ENCODE assay signal across 8 cellular contexts in the genomic region with DNA sequence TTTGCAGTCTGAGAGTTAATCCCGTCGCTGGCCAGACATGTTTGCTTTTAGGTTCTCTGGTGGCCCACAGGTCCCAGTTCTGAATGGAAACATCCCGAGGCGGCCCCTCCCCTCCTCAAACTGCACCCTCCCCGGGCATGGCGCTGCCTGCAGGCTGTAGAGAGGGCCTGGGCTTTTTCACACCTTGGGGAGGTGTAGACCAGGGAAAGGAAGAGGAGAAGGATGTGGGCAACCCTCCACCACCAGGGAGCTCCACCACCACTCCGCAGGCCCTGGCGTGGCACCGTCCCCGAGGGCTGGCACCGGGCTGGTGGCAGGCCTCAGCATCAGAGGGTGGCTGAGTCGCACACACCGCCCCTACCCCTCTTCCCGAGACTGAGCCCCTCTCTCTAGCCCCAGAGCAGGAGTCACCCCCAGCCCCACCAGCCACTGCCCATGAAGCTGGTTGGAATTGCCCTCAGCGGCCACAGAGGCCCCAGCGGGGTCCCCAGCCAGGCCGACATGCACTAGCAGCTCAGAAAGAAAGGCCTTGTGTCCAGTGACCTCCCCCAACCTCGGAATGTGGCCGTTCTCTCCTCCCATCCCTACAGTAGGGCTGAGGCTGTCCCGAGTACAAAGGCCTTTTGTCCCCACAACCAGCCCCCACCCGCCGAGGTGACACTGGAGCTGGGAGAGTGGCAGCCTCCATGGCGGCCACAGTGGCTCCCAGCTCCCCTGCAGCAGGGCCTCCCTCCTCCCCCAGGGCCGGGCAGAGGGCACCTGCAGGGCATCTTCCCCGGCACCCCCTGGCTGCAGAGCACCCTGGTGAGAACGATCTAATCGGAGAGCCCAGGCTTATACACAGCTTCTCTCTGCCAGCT. TPM values are rescaled to one million over a fixed set of nuclear protein-coding genes. Genes with fewer than 3 reads are reported as not detected.
DNase-seq lines count a peak whose midpoint lies in the region; ATAC-seq and TF ChIP-seq lines count a peak whose summit lies in the region.

No MANE protein-coding gene starts in this region.

- POLR2A ChIA-PET in BJ (lab: Charles Lee): no interaction called here
- POLR2A ChIA-PET in IMR-90 (lab: Charles Lee; ENCODE audit: unreplicated experiment): interaction anchor here (0.7 to 0.8 kb wide), 2 partner anchors 12 to 23 kb away, joined by 3 read pairs; no protein-coding TSS in a partner anchor

- peaks cover 7% of the 10 kb centered on the region for H3K9me1 ChIP-seq in IMR-90 (ENCODE audit: insufficient read depth, low read length)

- H3K27ac ChIP-seq in IMR-90 (ENCODE audit: insufficient read depth, low read length): no peak overlapping the region
- peak overlapping the region in 1 of 12 donors; percentile 17 for H3K27ac ChIP-seq in heart left ventricle

- H3K4me1 Mint-ChIP-seq in activated T-cell treated with anti-CD3 and anti-CD28 coated beads, Interleukin-2, amount 50 U/mL, for 4 hours (ENCODE audit: low read depth): peaks cover 26% of the 10 kb centered on the region

- no peak overlapping the region for H2BK5ac ChIP-seq in IMR-90 (ENCODE audit: low read depth, low read length, poor library complexity, severe bottlenecking)

- WGBS in IMR-90 (ENCODE audit: extremely low coverage in 2 of 2, insufficient read length in 1 of 2), 2 experiments: 68% methylated on average over 8 of the region's 27 CpGs; no CpG with 5 or more reads in 1 of the 2 experiments
- WGBS in heart left ventricle, 4 donors: 53 to 64% (median 60%) methylated on average over 15 to 27 of the region's 27 CpGs

- H3K4me2 ChIP-seq in IMR-90 (ENCODE audit: low read depth, low read length): no peak overlapping the region

- no peak overlapping the region for H3K9ac ChIP-seq in IMR-90 (ENCODE audit: low read depth, low read length)

- peaks cover 6% of the 10 kb centered on the region; the same call in 1 of the 2 replicates for H3K4me1 ChIP-seq in IMR-90 (ENCODE audit: control insufficient read depth, insufficient read depth, low read length)
- peaks cover 0 to 7% (median 0%) of the 10 kb centered on the region in 12 donors for H3K4me1 ChIP-seq in heart left ventricle

- intact Hi-C loops in IMR-90 (cut with micrococcal nuclease): loop anchor here (1.0 kb wide), 1 partner anchor 23 kb away; a partner anchor contains a TSS
- intact Hi-C loops in heart left ventricle (cut with DNase I): loop anchor here in 1 of 10 donors (5.0 kb wide), 1 partner anchor 41 kb away; no protein-coding TSS in a partner anchor

- H3K23ac ChIP-seq in IMR-90 (ENCODE audit: low read depth, low read length): no peak overlapping the region

- H2AFZ ChIP-seq in IMR-90 (replicated peaks; ENCODE audit: low read length, poor library complexity): peak overlapping the region; percentile 81

- no TSS peak for BruUV-seq in IMR-90 (replicated peaks; lab: Mats Ljungman, UMichigan)

- dilution Hi-C loops in IMR-90 (cut with HindIII; ENCODE audit: low sequenced_read_pairs, unreplicated experiment): no loop called here

- no peak overlapping the region for H2BK15ac ChIP-seq in IMR-90 (ENCODE audit: low read depth, low read length)

- DNase-seq in BJ (ENCODE audit: low read depth) (no peak), IMR-90 (no peak), heart left ventricle (no peak), putamen (ENCODE audit: low spot score) (peak; percentile 98)
- DNase-seq in activated T-cell treated with anti-CD3 and anti-CD28 coated beads, Interleukin-2, amount 50 U/mL, for 4 hours: peak; percentile 40

- no peaks in the 10 kb centered on the region for H3K79me1 ChIP-seq in IMR-90 (ENCODE audit: low read depth in 1 of 2, low read length in 2 of 2)

- no peak for TF ChIP-seq RAD21 in IMR-90 (IDR thresholded peaks at IDR 0.05; ENCODE audit: low read length)

- no peak overlapping the region for H3K18ac ChIP-seq in IMR-90 (ENCODE audit: low read depth, low read length)

- H3K4me3 ChIP-seq in BJ (ENCODE audit: low read depth, low read length) (no peak overlapping the region), IMR-90 (ENCODE audit: insufficient read depth, low read depth, low read length) (no peak overlapping the region), heart left ventricle (no peak overlapping the region)

- H3K9me3 ChIP-seq in IMR-90 (ENCODE audit: control insufficient read depth, insufficient read depth, low read length) (peaks cover 4% of the 10 kb centered on the region), heart left ventricle (peaks cover 0 to 5% (median 0%) of the 10 kb centered on the region in 12 donors)

- no peaks in the 10 kb centered on the region for H3K36me3 Mint-ChIP-seq in activated T-cell treated with anti-CD3 and anti-CD28 coated beads, Interleukin-2, amount 50 U/mL, for 4 hours (ENCODE audit: insufficient read depth)

- in situ Hi-C loops in IMR-90 (cut with MboI; ENCODE audit: low sequenced_read_pairs): no loop called here

- H3K27me3 ChIP-seq in BJ (ENCODE audit: control insufficient read depth, insufficient read depth, low read length) (peaks cover 2% of the 10 kb centered on the region; the same call in 1 of the 2 replicates), IMR-90 (ENCODE audit: control insufficient read depth, insufficient read depth, low read length) (no peaks in the 10 kb centered on the region), heart left ventricle (peaks cover 0 to 3% (median 0%) of the 10 kb centered on the region in 9 donors)

- H4K5ac ChIP-seq in IMR-90 (ENCODE audit: low read depth, low read length): peak overlapping the region; percentile 78; the same call in 1 of the 2 replicates

- TF ChIP-seq POLR2A in IMR-90 (IDR thresholded peaks at IDR 0.05; ENCODE audit: low read depth, low read length): no peak
- no peak for TF ChIP-seq POLR2A in heart left ventricle (IDR thresholded peaks at IDR 0.05)

- TF ChIP-seq CTCF in BJ (IDR thresholded peaks at IDR 0.05; ENCODE audit: insufficient read depth, low read depth, low read length) (peak; percentile 22; the same call in 1 of the 2 replicates), IMR-90 (conservative IDR thresholded peaks at IDR 0.05; ENCODE audit: low read depth, low read length) (0 out of 2 replicates have a peak, but pooled peaks have one; percentile 15), heart left ventricle (IDR thresholded peaks at IDR 0.05) (peak in 11 of 12 donors; percentile 14 to 45 (median 31))

- H4K8ac ChIP-seq in IMR-90 (ENCODE audit: low read depth in 2 of 2, low read length in 2 of 2): peak overlapping the region; percentile 82 to 88; a peak in 3 of 4 replicates

- peak overlapping the region; percentile 49; the same call in 1 of the 2 replicates for H4K91ac ChIP-seq in IMR-90 (ENCODE audit: insufficient read depth, low read depth, low read length)

- H3K4me3 Mint-ChIP-seq in activated T-cell treated with anti-CD3 and anti-CD28 coated beads, Interleukin-2, amount 50 U/mL, for 4 hours: peak overlapping the region; percentile 27

- H3K4ac ChIP-seq in IMR-90 (ENCODE audit: low read depth, low read length): peak overlapping the region; percentile 54; the same call in 1 of the 2 replicates

- no peaks in the 10 kb centered on the region for H4K20me1 ChIP-seq in IMR-90 (ENCODE audit: insufficient read depth, low read length)

- 0 out of 2 replicates have a peak overlapping the region, but pooled peaks have one; percentile 24 for H2AK5ac ChIP-seq in IMR-90 (ENCODE audit: low read depth, low read length)

- CTCF ChIA-PET in BJ (lab: Yijun Ruan, JAX): interaction anchor here (0.8 to 2.3 kb wide), 7 partner anchors 9 to 57 kb away, joined by 3 to 8 read pairs (median 3); no protein-coding TSS in a partner anchor
- CTCF ChIA-PET in IMR-90 (lab: Yijun Ruan, JAX): interaction anchor here (1.2 to 1.4 kb wide), 2 partner anchors 15 to 43 kb away, joined by 4 to 6 read pairs; no protein-coding TSS in a partner anchor

- peak overlapping the region; percentile 53; the same call in 1 of the 2 replicates for H2BK120ac ChIP-seq in IMR-90 (ENCODE audit: low read depth, low read length)

- H3K56ac ChIP-seq in IMR-90 (ENCODE audit: extremely low read depth, insufficient read depth, low read length): no peak overlapping the region

- H3K27me3 Mint-ChIP-seq in activated T-cell treated with anti-CD3 and anti-CD28 coated beads, Interleukin-2, amount 50 U/mL, for 4 hours (ENCODE audit: low read depth): peaks cover 18% of the 10 kb centered on the region

- peak overlapping the region; percentile 88 for H2AK9ac ChIP-seq in IMR-90 (replicated peaks; ENCODE audit: low read depth, low read length, poor library complexity)

- no peak overlapping the region; the same call in 1 of the 2 replicates for H3K14ac ChIP-seq in IMR-90 (replicated peaks; ENCODE audit: low read depth, low read length)

- H3K9me3 Mint-ChIP-seq in activated T-cell treated with anti-CD3 and anti-CD28 coated beads, Interleukin-2, amount 50 U/mL, for 4 hours: peaks cover 6% of the 10 kb centered on the region

- H3K36me3 ChIP-seq in BJ (ENCODE audit: control insufficient read depth, insufficient read depth, low read length) (no peaks in the 10 kb centered on the region), IMR-90 (ENCODE audit: control insufficient read depth, insufficient read depth, low read length) (no peaks in the 10 kb centered on the region), heart left ventricle (no peaks in the 10 kb centered on the region)

- no peak overlapping the region for H2BK20ac ChIP-seq in IMR-90 (ENCODE audit: low read depth, low read length)

- peak; percentile 61 for ATAC-seq in IMR-90 (ENCODE audit: low read depth)
- ATAC-seq in activated T-cell treated with anti-CD3 and anti-CD28 coated beads, Interleukin-2, amount 50 U/mL, for 4 hours: peak; percentile 77 to 86
- ATAC-seq in heart left ventricle: peak; percentile 59 to 83 (median 82)
- no peak for ATAC-seq in GM21390 (IDR thresholded peaks at IDR 0.05; ENCODE audit: unreplicated experiment)
- ATAC-seq in HG02852 (IDR thresholded peaks at IDR 0.05; ENCODE audit: unreplicated experiment): no peak
- ATAC-seq in HG02588 (IDR thresholded peaks at IDR 0.05; ENCODE audit: unreplicated experiment): no peak

RNA-seq across cellular contexts. Expression of a gene that starts 23.5 kb away (rescaled TPM):
- polyA plus RNA-seq in BJ (2011; rRNA removed): 20.0 and 39.9 TPM in 2 replicates
- 19.5 and 24.1 TPM in 2 replicates for polyA minus RNA-seq in BJ (2011; rRNA and poly(A)+ RNA removed)
- total RNA-seq in IMR-90 (2012; rRNA removed): 16.8 and 20.0 TPM in 2 replicates
- polyA plus RNA-seq in IMR-90 (2012; rRNA removed): 62.1 and 76.2 TPM in 2 replicates
- polyA plus RNA-seq in IMR-90 (2012; cell fraction: cytosol; rRNA removed): 39.3 and 68.1 TPM in 2 replicates
- 179 and 366 TPM in 2 replicates for polyA plus RNA-seq in IMR-90 (2012; cell fraction: nucleus; rRNA removed; ENCODE audit: low replicate concordance)
- 10 to 100 TPM; 51.8 to 54.9 (median 54.5) TPM for total RNA-seq in activated T-cell treated with anti-CD3 and anti-CD28 coated beads, Interleukin-2, amount 50 U/mL, for 4 hours
- 10 to 100 TPM; 26.0 to 58.9 (median 28.8) TPM for total RNA-seq in heart left ventricle
- polyA plus RNA-seq in heart left ventricle: 10 to 100 TPM; 27.3 to 32.5 TPM

RNA-seq across cellular contexts. Expression of a gene that starts 58.1 kb away (rescaled TPM):
- polyA plus RNA-seq in BJ (2011; rRNA removed): 2.9 and 4.5 TPM in 2 replicates
- polyA minus RNA-seq in BJ (2011; rRNA and poly(A)+ RNA removed): 1.0 and 4.5 TPM in 2 replicates
- 1.8 and 2.5 TPM in 2 replicates for total RNA-seq in IMR-90 (2012; rRNA removed)
- 3.9 and 5.2 TPM in 2 replicates for polyA plus RNA-seq in IMR-90 (2012; rRNA removed)
- polyA plus RNA-seq in IMR-90 (2012; cell fraction: cytosol; rRNA removed): 5.9 and 6.5 TPM in 2 replicates
- 28.6 and 32.1 TPM in 2 replicates for polyA plus RNA-seq in IMR-90 (2012; cell fraction: nucleus; rRNA removed; ENCODE audit: low replicate concordance)
- 1 to 10 TPM in 1 of 3 donors, under 1 TPM in 2; 0.66 to 1.2 (median 0.69) TPM for total RNA-seq in activated T-cell treated with anti-CD3 and anti-CD28 coated beads, Interleukin-2, amount 50 U/mL, for 4 hours
- 100 to 1,000 TPM in 8 of 9 donors, 10 to 100 TPM in 1; 78.9 to 247 (median 160) TPM for total RNA-seq in heart left ventricle
- polyA plus RNA-seq in heart left ventricle: 100 to 1,000 TPM in 1 of 2 donors, 10 to 100 TPM in 1; 64.7 to 258 TPM

Comparison
In these comparisons a context has a peak if more than half of its experiments do, and no peak if none do; other contexts are left out.
1. DNase-seq: peak in activated T-cell treated with anti-CD3 and anti-CD28 coated beads, Interleukin-2, amount 50 U/mL, for 4 hours (single experiment) and putamen (single experiment); none in BJ (single experiment), IMR-90 (single experiment) and heart left ventricle (0 of 5).
2. ATAC-seq: peak in IMR-90 (single experiment), activated T-cell treated with anti-CD3 and anti-CD28 coated beads, Interleukin-2, amount 50 U/mL, for 4 hours (2 of 2) and heart left ventricle (4 of 4); none in GM21390 (single experiment), HG02852 (single experiment) and HG02588 (single experiment).
3. RNA of a gene that starts 58.1 kb away (total RNA-seq): 78.9 to 247 TPM in heart left ventricle; 1.8 to 2.5 TPM in IMR-90 and 0.66 to 1.2 TPM in activated T-cell treated with anti-CD3 and anti-CD28 coated beads, Interleukin-2, amount 50 U/mL, for 4 hours; every median in the first group is over 10 times any median in the second.
4. Peak in every context shown above with its lines, with median percentiles within 50 percentile points of each other: CTCF ChIP-seq.